Comparison of ENCODE assay signal across 22 cellular contexts in genomic region chr9:100587375-100587774, GRCh38. TPM values are rescaled to one million over a fixed set of nuclear protein-coding genes. Genes with fewer than 3 reads are reported as not detected.
A peak's percentile ranks its signal among the peaks of the same experiment; 100 is the strongest.
DNase-seq lines count a peak whose midpoint lies in the region; ATAC-seq, FAIRE-seq and TF ChIP-seq lines count a peak whose summit lies in the region.
"Had no signal": no experiment of that assay in that cellular context is flagged by ENCODE, and none has a peak within 500 bp of the region (broad histone marks: within the 10 kb centered on the region; RNA-seq: fewer than 3 reads in every experiment).

No MANE protein-coding gene starts in this region.

- no peak overlapping the region for H3K4me3 ChIP-seq in mammary epithelial cell (replicated peaks in 1 of 3; ENCODE audit: insufficient read depth in 1 of 3, low read depth in 2 of 3, low read length in 3 of 3)
- no peak overlapping the region for H3K4me3 ChIP-seq in breast epithelium
- no peak overlapping the region for H3K4me3 ChIP-seq in SJSA1
- H3K4me3 ChIP-seq in endothelial cell of umbilical vein (replicated peaks in 1 of 3; ENCODE audit: insufficient read depth in 1 of 3, low read depth in 1 of 3, low read length in 3 of 3), result no peak overlapping the region
- H3K4me3 ChIP-seq: BLaER1, body of pancreas had no signal

- no TSS peak for BruUV-seq in mammary epithelial cell (replicated peaks; lab: Mats Ljungman, UMichigan)
- no TSS peak for BruUV-seq in endothelial cell of umbilical vein (replicated peaks; lab: Mats Ljungman, UMichigan)

- in situ Hi-C loops in mammary epithelial cell (cut with MboI; ENCODE audit: low sequenced_read_pairs in 2 of 2), result loop anchor here (10.0 to 25.0 kb wide), 5 partner anchors 150 to 775 kb away; partner anchors contain the start of genes MSANTD3 (in 1 of the 2) and NR4A3 (in 1 of the 2)

- no peaks in the 10 kb centered on the region for H3K9me3 Mint-ChIP-seq in naive thymus-derived CD8-positive, alpha-beta T cell
- H3K9me3 Mint-ChIP-seq: activated naive CD4-positive, alpha-beta T cell treated with anti-CD3 and anti-CD28 coated beads, Interleukin-2, amount 50 U/mL, for 24 hours; activated T-cell treated with anti-CD3 and anti-CD28 coated beads, Interleukin-2, amount 50 U/mL, for 4 hours; T-cell had no signal

- no peak overlapping the region for H3K9ac ChIP-seq in mammary epithelial cell (ENCODE audit: insufficient read depth, low read length)
- H3K9ac ChIP-seq in endothelial cell of umbilical vein (replicated peaks; ENCODE audit: extremely low read depth, insufficient read depth, low read length), result no peak overlapping the region
- H3K9ac ChIP-seq: BLaER1 had no signal

- no peak overlapping the region for H3K4me3 Mint-ChIP-seq in naive thymus-derived CD8-positive, alpha-beta T cell
- H3K4me3 Mint-ChIP-seq: activated CD8-positive, alpha-beta T cell treated with anti-CD3 and anti-CD28 coated beads, Interleukin-2, amount 10 ng/mL, durations not matched to agents 7 days and 5 days; activated naive CD4-positive, alpha-beta T cell treated with anti-CD3 and anti-CD28 coated beads, Interleukin-2, amount 50 U/mL, for 24 hours; activated T-cell treated with anti-CD3 and anti-CD28 coated beads, Interleukin-2, amount 50 U/mL, for 4 hours; T-cell had no signal

- H3K27ac ChIP-seq in mammary epithelial cell (ENCODE audit: insufficient read depth, low read depth, low read length) (no peak overlapping the region), breast epithelium (no peak overlapping the region), SJSA1 (peak overlapping the region; percentile 29; the same call in 1 of the 2 replicates), endothelial cell of umbilical vein (ENCODE audit: insufficient read depth, low read depth, low read length) (peak overlapping the region; percentile 70)
- H3K27ac ChIP-seq: 22Rv1, BLaER1, body of pancreas, RWPE1, VCaP had no signal

- H3K79me2 ChIP-seq in mammary epithelial cell (ENCODE audit: insufficient read depth, low read length) (no peaks in the 10 kb centered on the region), endothelial cell of umbilical vein (ENCODE audit: control insufficient read depth, insufficient read depth, low read length) (no peaks in the 10 kb centered on the region)

- no peaks in the 10 kb centered on the region for H3K36me3 Mint-ChIP-seq in naive thymus-derived CD8-positive, alpha-beta T cell
- H3K36me3 Mint-ChIP-seq: activated naive CD4-positive, alpha-beta T cell treated with anti-CD3 and anti-CD28 coated beads, Interleukin-2, amount 50 U/mL, for 24 hours; T-cell had no signal

- no peaks in the 10 kb centered on the region for H3K36me3 ChIP-seq in mammary epithelial cell (ENCODE audit: insufficient read depth, low read length)
- no peaks in the 10 kb centered on the region for H3K36me3 ChIP-seq in breast epithelium
- H3K36me3 ChIP-seq in SJSA1, result no peaks in the 10 kb centered on the region
- no peaks in the 10 kb centered on the region for H3K36me3 ChIP-seq in endothelial cell of umbilical vein (ENCODE audit: control insufficient read depth in 2 of 2, extremely low read depth in 1 of 2, insufficient read depth in 2 of 2, low read length in 2 of 2)

- CTCF ChIA-PET in mammary epithelial cell (lab: Charles Lee; ENCODE audit: low non-redundant PET), result no interaction called here
- CTCF ChIA-PET in endothelial cell of umbilical vein (lab: Charles Lee), result interaction anchor here (0.7 to 1.8 kb wide), 5 partner anchors 9 to 82 kb away, joined by 3 to 10 read pairs (median 3); no protein-coding TSS in a partner anchor

- DNase-seq in mammary epithelial cell, result peak; percentile 21
- DNase-seq in breast epithelium (ENCODE audit: low spot score in 2 of 2), result no peak
- peak in 1 of 2 experiments; percentile 7 for DNase-seq in SJSA1 (ENCODE audit: low read depth in 1 of 2, low spot score in 2 of 2)
- peak; percentile 86 for DNase-seq in endothelial cell of umbilical vein (ENCODE audit: low read depth, low spot score)
- peak; percentile 22 for DNase-seq in renal cortical epithelial cell (ENCODE audit: low read depth)
- DNase-seq in HTR-8/SVneo (ENCODE audit: insufficient read length, low spot score), result no peak
- no peak for DNase-seq in naive thymus-derived CD8-positive, alpha-beta T cell
- DNase-seq: activated CD8-positive, alpha-beta T cell treated with anti-CD3 and anti-CD28 coated beads, Interleukin-2, amount 10 ng/mL, durations not matched to agents 7 days and 5 days; activated T-cell treated with anti-CD3 and anti-CD28 coated beads, Interleukin-2, amount 50 U/mL, for 4 hours; body of pancreas; cortex of kidney; islet precursor cell; mesenchymal stem cell; NCI-H146; stimulated activated CD4-positive, alpha-beta T cell treated with anti-CD3 and anti-CD28 coated beads, Interleukin-12 subunit alpha, Interleukin-12 subunit beta, amount 100 ng/mL, for 4 hours; T-cell had no signal

- H3K4me1 ChIP-seq in mammary epithelial cell (ENCODE audit: insufficient read depth, low read length) (peaks cover 7% of the 10 kb centered on the region), breast epithelium (no peaks in the 10 kb centered on the region), SJSA1 (replicated peaks) (peaks cover 27% of the 10 kb centered on the region), endothelial cell of umbilical vein (ENCODE audit: control insufficient read depth, extremely low read depth, insufficient read depth, low read length) (peaks cover 31% of the 10 kb centered on the region)
- H3K4me1 ChIP-seq: body of pancreas had no signal

- peak; percentile 89 for FAIRE-seq in endothelial cell of umbilical vein (lab: Jason Lieb, UNC)
- FAIRE-seq in HTR-8/SVneo (lab: Jason Lieb, UNC), result no peak

- H3K27ac Mint-ChIP-seq in naive thymus-derived CD8-positive, alpha-beta T cell, result no peak overlapping the region
- H3K27ac Mint-ChIP-seq: activated CD8-positive, alpha-beta T cell treated with anti-CD3 and anti-CD28 coated beads, Interleukin-2, amount 10 ng/mL, durations not matched to agents 7 days and 5 days; activated naive CD4-positive, alpha-beta T cell treated with anti-CD3 and anti-CD28 coated beads, Interleukin-2, amount 50 U/mL, for 24 hours; T-cell had no signal

- H4K20me1 ChIP-seq in mammary epithelial cell (ENCODE audit: insufficient read depth, low read length) (no peaks in the 10 kb centered on the region), endothelial cell of umbilical vein (replicated peaks; ENCODE audit: control insufficient read depth, extremely low read depth, insufficient read depth, low read length) (no peaks in the 10 kb centered on the region)
- H4K20me1 ChIP-seq: BLaER1 had no signal

- H2AFZ ChIP-seq in mammary epithelial cell (ENCODE audit: low read depth, low read length) (peak overlapping the region; percentile 10), endothelial cell of umbilical vein (ENCODE audit: low read depth, low read length) (peak overlapping the region; percentile 22)

- TF ChIP-seq CTCF in mammary epithelial cell (conservative IDR thresholded peaks at IDR 0.05 in 1 of 2, IDR thresholded peaks at IDR 0.05 in 1 of 2; ENCODE audit: extremely low read depth in 1 of 2, insufficient read depth in 1 of 2, low read depth in 1 of 2, low read length in 2 of 2), result no peak
- TF ChIP-seq CTCF in breast epithelium (IDR thresholded peaks at IDR 0.05), result no peak
- no peak for TF ChIP-seq CTCF in endothelial cell of umbilical vein (IDR thresholded peaks at IDR 0.05; ENCODE audit: extremely low read depth in 1 of 2, insufficient read depth in 1 of 2, low read depth in 1 of 2, low read length in 2 of 2)

- H3K27me3 ChIP-seq in mammary epithelial cell (ENCODE audit: insufficient read depth, low read length) (no peaks in the 10 kb centered on the region), breast epithelium (no peaks in the 10 kb centered on the region), SJSA1 (replicated peaks) (no peaks in the 10 kb centered on the region), endothelial cell of umbilical vein (ENCODE audit: control insufficient read depth in 2 of 2, insufficient read depth in 2 of 2, low read length in 2 of 2) (no peaks in the 10 kb centered on the region)
- H3K27me3 ChIP-seq: BLaER1, body of pancreas had no signal

- H3K9me1 ChIP-seq in endothelial cell of umbilical vein (replicated peaks; ENCODE audit: control insufficient read depth, extremely low read depth, insufficient read depth, low read length), result no peaks in the 10 kb centered on the region

- dilution Hi-C loops in mammary epithelial cell (cut with HindIII; ENCODE audit: low sequenced_read_pairs) (loop anchor here (25.0 kb wide), 1 partner anchor 150 kb away; the partner anchor contains the start of gene MSANTD3), endothelial cell of umbilical vein (cut with MboI; ENCODE audit: extremely low pct_ligation_motif_present, low sequenced_read_pairs) (no loop called here)

- TF ChIP-seq POLR2A in breast epithelium (IDR thresholded peaks at IDR 0.05) (no peak), endothelial cell of umbilical vein (IDR thresholded peaks at IDR 0.05; ENCODE audit: low read depth, low read length) (no peak)

- H3K4me1 Mint-ChIP-seq in naive thymus-derived CD8-positive, alpha-beta T cell, result no peaks in the 10 kb centered on the region
- H3K4me1 Mint-ChIP-seq: activated naive CD4-positive, alpha-beta T cell treated with anti-CD3 and anti-CD28 coated beads, Interleukin-2, amount 50 U/mL, for 24 hours; T-cell had no signal

- no peak overlapping the region for H3K4me2 ChIP-seq in mammary epithelial cell (ENCODE audit: insufficient read depth, low read depth, low read length)
- H3K4me2 ChIP-seq in endothelial cell of umbilical vein (ENCODE audit: insufficient read depth, low read length), result peak overlapping the region; percentile 55
- H3K4me2 ChIP-seq: BLaER1 had no signal

- peaks cover 0 to 1% (median 0%) of the 10 kb centered on the region in 5 donors for H3K27me3 Mint-ChIP-seq in naive thymus-derived CD8-positive, alpha-beta T cell
- H3K27me3 Mint-ChIP-seq: activated naive CD4-positive, alpha-beta T cell treated with anti-CD3 and anti-CD28 coated beads, Interleukin-2, amount 50 U/mL, for 24 hours; T-cell had no signal

- WGBS in mammary epithelial cell (ENCODE audit: low coverage, missing lambda C conversion rate), result 58% methylated on average over 3 of the region's 9 CpGs

- no peak for ATAC-seq in GM19035 (IDR thresholded peaks at IDR 0.05; ENCODE audit: unreplicated experiment)
- no peak for ATAC-seq in naive thymus-derived CD8-positive, alpha-beta T cell
- ATAC-seq: activated CD8-positive, alpha-beta T cell treated with anti-CD3 and anti-CD28 coated beads, Interleukin-2, amount 10 ng/mL, durations not matched to agents 7 days and 5 days; activated T-cell treated with anti-CD3 and anti-CD28 coated beads, Interleukin-2, amount 50 U/mL, for 4 hours; body of pancreas; T-cell had no signal

- H3K9me3 ChIP-seq in mammary epithelial cell (replicated peaks; ENCODE audit: insufficient read depth, low read length) (no peaks in the 10 kb centered on the region), breast epithelium (no peaks in the 10 kb centered on the region), SJSA1 (replicated peaks) (no peaks in the 10 kb centered on the region), endothelial cell of umbilical vein (replicated peaks; ENCODE audit: control insufficient read depth, insufficient read depth, low read length) (no peaks in the 10 kb centered on the region)
- H3K9me3 ChIP-seq: BLaER1, body of pancreas had no signal

- POLR2A ChIA-PET in endothelial cell of umbilical vein (lab: Charles Lee), result interaction anchor here (0.5 to 1.4 kb wide), 2 partner anchors 39 to 505 kb away, joined by 3 read pairs; no protein-coding TSS in a partner anchor
- POLR2A ChIA-PET in naive thymus-derived CD8-positive, alpha-beta T cell (lab: Charles Lee), result interaction anchor here (1.2 kb wide), 1 partner anchor 11 kb away, joined by 3 read pairs; no protein-coding TSS in a partner anchor

- intact Hi-C loops in mammary epithelial cell (cut with micrococcal nuclease), result no loop called here
- intact Hi-C loops in breast epithelium (cut with DNase I; ENCODE audit: low total_unique reads), result no loop called here
- intact Hi-C loops in endothelial cell of umbilical vein (cut with micrococcal nuclease), result loop anchor here (1.0 to 5.0 kb wide), 3 partner anchors 38 to 500 kb away; no protein-coding TSS in a partner anchor

RNA-seq across cellular contexts. Expression of gene CAVIN4, which starts 9.5 kb away (rescaled TPM):
- under 1 TPM; 0.33 to 0.66 TPM for total RNA-seq in mammary epithelial cell
- 0.10 TPM for polyA plus RNA-seq in mammary epithelial cell
- not detected for polyA minus RNA-seq in mammary epithelial cell
- under 1 TPM; 0.16 to 0.33 (median 0.29) TPM for total RNA-seq in breast epithelium
- total RNA-seq in SJSA1 (2014; rRNA removed; shearing (Covaris generic)), result 0.38 and 0.87 TPM in 2 replicates
- 2.5 and 3.1 TPM in 2 replicates for total RNA-seq in endothelial cell of umbilical vein
- 0.43 and 0.61 TPM in 2 replicates for polyA plus RNA-seq in endothelial cell of umbilical vein
- 0.65 and 0.66 TPM in 2 replicates for polyA plus RNA-seq in endothelial cell of umbilical vein (2011; cell fraction: cytosol; rRNA removed)
- 4.5 and 5.6 TPM in 2 replicates for polyA plus RNA-seq in endothelial cell of umbilical vein (2011; cell fraction: nucleus; rRNA removed)
- 1.2 and 1.5 TPM in 2 replicates for polyA plus RNA-seq in endothelial cell of umbilical vein (2012)
- polyA minus RNA-seq in endothelial cell of umbilical vein, result 1.4 and 1.7 TPM in 2 replicates
- polyA minus RNA-seq in endothelial cell of umbilical vein (2011; cell fraction: cytosol; rRNA and poly(A)+ RNA removed), result not detected
- 5.5 and 6.3 TPM in 2 replicates for polyA minus RNA-seq in endothelial cell of umbilical vein (2011; cell fraction: nucleus; rRNA and poly(A)+ RNA removed)
- total RNA-seq in renal cortical epithelial cell, result 0.69 and 1.6 TPM in 2 replicates
- under 1 TPM in 1 of 2 experiments, not detected in 1; 0.18 TPM for total RNA-seq in naive thymus-derived CD8-positive, alpha-beta T cell
- not detected for polyA plus RNA-seq in naive thymus-derived CD8-positive, alpha-beta T cell

Comparison
In these comparisons a context has a peak if more than half of its experiments do, and no peak if none do; other contexts are left out.
1. DNase-seq: peak in mammary epithelial cell (single experiment), endothelial cell of umbilical vein (single experiment) and renal cortical epithelial cell (single experiment); none in breast epithelium (0 of 2), HTR-8/SVneo (single experiment) and naive thymus-derived CD8-positive, alpha-beta T cell (0 of 10).
2. H3K27ac ChIP-seq: peak in SJSA1 (single experiment) and endothelial cell of umbilical vein (single experiment); none in mammary epithelial cell (single experiment) and breast epithelium (0 of 2).